ENCODE assay signal across 9 cellular contexts in genomic region chrX:69133561-69134542, GRCh38. TPM values are rescaled to one million over a fixed set of nuclear protein-coding genes. Genes with fewer than 3 reads are reported as not detected.
A peak's percentile ranks its signal among the peaks of the same experiment; 100 is the strongest.
DNase-seq lines count a peak whose midpoint lies in the region; ATAC-seq and FAIRE-seq lines count a peak whose summit lies in the region.
"Had no signal": no experiment of that assay in that cellular context is flagged by ENCODE, and none has a peak within 500 bp of the region (broad histone marks: within the 10 kb centered on the region; RNA-seq: fewer than 3 reads in every experiment).

No MANE protein-coding gene starts in this region.

- in situ Hi-C loops in GM23248 (cut with MboI): no loop called here

- intact Hi-C loops in left cardiac atrium (cut with DNase I): no loop called here

- no peak overlapping the region for H3K4me2 ChIP-seq in GM23248 (ENCODE audit: unreplicated experiment)

- no peak overlapping the region for H2AFZ ChIP-seq in GM23248

- no peaks in the 10 kb centered on the region for H3K79me2 ChIP-seq in GM23248 (ENCODE audit: insufficient read depth)

- H3K27me3 ChIP-seq in GM23248 (replicated peaks; ENCODE audit: insufficient read depth) (no peaks in the 10 kb centered on the region), SJSA1 (replicated peaks) (no peaks in the 10 kb centered on the region)
- no peaks in the 10 kb centered on the region for H3K27me3 ChIP-seq in effector memory CD4-positive, alpha-beta T cell (replicated peaks; ENCODE audit: control insufficient read depth, insufficient read depth, low read length, poor library complexity, severe bottlenecking)

- peak; percentile 39 to 64 for ATAC-seq in left cardiac atrium

- WGBS in GM23248 (ENCODE audit: low coverage in 1 of 2, low lambda C conversion rate in 2 of 2, missing lambda C conversion rate in 2 of 2), 2 experiments: 55 to 59% methylated on average over 7 to 9 of the region's 9 CpGs

- H3K4me3 ChIP-seq in GM23248: no peak overlapping the region
- no peak overlapping the region for H3K4me3 ChIP-seq in SJSA1
- H3K4me3 ChIP-seq in effector memory CD4-positive, alpha-beta T cell (ENCODE audit: insufficient read depth, low read depth, low read length, poor library complexity, severe bottlenecking): no peak overlapping the region

- DNase-seq in A172 (ENCODE audit: low spot score) (peak; percentile 57), GM23248 (peak; percentile 60), SJSA1 (ENCODE audit: low read depth in 1 of 2, low spot score in 2 of 2) (peak; percentile 28 to 50), left cardiac atrium (peak; percentile 29), urothelium cell line (ENCODE audit: low spot score) (peak; percentile 52), DMS153 (lab: John Stamatoyannopoulos, UW) (no peak), inferior parietal cortex (ENCODE audit: extremely low spot score) (no peak)
- no peak for DNase-seq in effector memory CD4-positive, alpha-beta T cell

- no peaks in the 10 kb centered on the region for H3F3A ChIP-seq in GM23248 (ENCODE audit: insufficient read depth)

- FAIRE-seq in urothelium cell line (lab: Jason Lieb, UNC): no peak
- FAIRE-seq: GM18507 had no signal

- H3K9me2 ChIP-seq in GM23248 (ENCODE audit: insufficient read depth): no peaks in the 10 kb centered on the region

- no peak overlapping the region for H3K9ac ChIP-seq in GM23248

- no peaks in the 10 kb centered on the region for H4K20me1 ChIP-seq in GM23248 (ENCODE audit: insufficient read depth)

- H3K36me3 ChIP-seq in GM23248 (ENCODE audit: low read depth) (no peaks in the 10 kb centered on the region), SJSA1 (no peaks in the 10 kb centered on the region)
- no peaks in the 10 kb centered on the region for H3K36me3 ChIP-seq in effector memory CD4-positive, alpha-beta T cell (ENCODE audit: control insufficient read depth, insufficient read depth, low read length)

- H3K4me1 ChIP-seq in GM23248 (ENCODE audit: insufficient read depth): peaks cover 17% of the 10 kb centered on the region
- H3K4me1 ChIP-seq in SJSA1 (replicated peaks): no peaks in the 10 kb centered on the region
- no peaks in the 10 kb centered on the region for H3K4me1 ChIP-seq in effector memory CD4-positive, alpha-beta T cell (ENCODE audit: control insufficient read depth, insufficient read depth, low read length, poor library complexity, severe bottlenecking)

- H3K27ac ChIP-seq in GM23248 (no peak overlapping the region), SJSA1 (no peak overlapping the region)
- H3K27ac ChIP-seq in effector memory CD4-positive, alpha-beta T cell (ENCODE audit: insufficient read depth, low read length, poor library complexity, severe bottlenecking): no peak overlapping the region

- H3K9me3 ChIP-seq in GM23248 (ENCODE audit: low read depth) (no peaks in the 10 kb centered on the region), SJSA1 (replicated peaks) (no peaks in the 10 kb centered on the region)
- H3K9me3 ChIP-seq in effector memory CD4-positive, alpha-beta T cell (ENCODE audit: control insufficient read depth, low read length): no peaks in the 10 kb centered on the region

RNA-seq across cellular contexts. Expression of gene PJA1, which starts 31.4 kb away (rescaled TPM):
- 32.1 and 35.5 TPM in 2 replicates for total RNA-seq in A172 (2014; rRNA removed; shearing (Covaris generic))
- total RNA-seq in GM23248 (2014; rRNA removed; shearing (Covaris generic)): 25.2 and 26.6 TPM in 2 replicates
- polyA plus RNA-seq in GM23248 (2016; fragmentation: Nextera tagmentation; extraction: Ambion mirVana): 32.7 and 39.1 TPM in 2 replicates
- 30.2 and 38.3 TPM in 2 replicates for total RNA-seq in SJSA1 (2014; rRNA removed; shearing (Covaris generic))
- total RNA-seq in left cardiac atrium: 10 to 100 TPM; 16.9 to 23.4 TPM

Comparison
In these comparisons a context has a peak if more than half of its experiments do, and no peak if none do; other contexts are left out.
1. DNase-seq: peak in A172 (single experiment), GM23248 (single experiment), SJSA1 (2 of 2), left cardiac atrium (single experiment) and urothelium cell line (single experiment); none in effector memory CD4-positive, alpha-beta T cell (0 of 3), DMS153 (single experiment) and inferior parietal cortex (single experiment).